Comparison of ENCODE assay signal across 8 cellular contexts in genomic region chr1:181083842-181084605, GRCh38. TPM values are rescaled to one million over a fixed set of nuclear protein-coding genes. Genes with fewer than 3 reads are reported as not detected.
A peak's percentile ranks its signal among the peaks of the same experiment; 100 is the strongest.
DNase-seq lines count a peak whose midpoint lies in the region; ATAC-seq lines count a peak whose summit lies in the region.

No MANE protein-coding gene starts in this region.

- no peaks in the 10 kb centered on the region for H3K9me3 Mint-ChIP-seq in activated naive CD8-positive, alpha-beta T cell treated with anti-CD3 and anti-CD28 coated beads for 36 hours

- peaks cover 3% of the 10 kb centered on the region for H3K27me3 Mint-ChIP-seq in activated naive CD8-positive, alpha-beta T cell treated with anti-CD3 and anti-CD28 coated beads for 36 hours

- DNase-seq in COLO668 (lab: John Stamatoyannopoulos, UW; ENCODE audit: unreplicated experiment) (peak; percentile 72), GM19238 (ENCODE audit: insufficient read length, low spot score) (peak; percentile 40), HuH-7 (ENCODE audit: low spot score) (peak; percentile 70), RPMI8226 (peak; percentile 90), iris pigment epithelial cell (ENCODE audit: low read depth) (peak; percentile 39), occipital lobe (lab: John Stamatoyannopoulos, UW) (no peak)
- DNase-seq in activated naive CD8-positive, alpha-beta T cell treated with anti-CD3 and anti-CD28 coated beads for 36 hours, result peak; percentile 40
- DNase-seq in stimulated activated naive CD8-positive, alpha-beta T cell treated with anti-CD3 and anti-CD28 coated beads, Interleukin-15, Interleukin-2, amounts not matched to agents 100 U/mL and 50 U/mL, for 24 hours, result peak; percentile 51

- H3K27ac Mint-ChIP-seq in activated naive CD8-positive, alpha-beta T cell treated with anti-CD3 and anti-CD28 coated beads for 36 hours, result no peak overlapping the region

- H3K4me1 Mint-ChIP-seq in activated naive CD8-positive, alpha-beta T cell treated with anti-CD3 and anti-CD28 coated beads for 36 hours, result peaks cover 25% of the 10 kb centered on the region

- H3K4me3 Mint-ChIP-seq in activated naive CD8-positive, alpha-beta T cell treated with anti-CD3 and anti-CD28 coated beads for 36 hours, result no peak overlapping the region

- peaks cover 4% of the 10 kb centered on the region for H3K36me3 Mint-ChIP-seq in activated naive CD8-positive, alpha-beta T cell treated with anti-CD3 and anti-CD28 coated beads for 36 hours

- ATAC-seq in stimulated activated naive CD8-positive, alpha-beta T cell treated with anti-CD3 and anti-CD28 coated beads, Interleukin-15, Interleukin-2, amounts not matched to agents 100 U/mL and 50 U/mL, for 24 hours, result peak; percentile 40

RNA-seq across cellular contexts. Expression of gene IER5, which starts 4.5 kb away (rescaled TPM):
- total RNA-seq in activated naive CD8-positive, alpha-beta T cell treated with anti-CD3 and anti-CD28 coated beads for 36 hours, result 10 to 100 TPM; 29.7 to 30.3 TPM
- total RNA-seq in occipital lobe, result 29.0 TPM

RNA-seq across cellular contexts. Expression of gene MR1, which starts 50.2 kb away (rescaled TPM):
- total RNA-seq in activated naive CD8-positive, alpha-beta T cell treated with anti-CD3 and anti-CD28 coated beads for 36 hours, result 10 to 100 TPM; 14.5 to 15.5 TPM
- total RNA-seq in occipital lobe, result 0.62 TPM
